In the genomic region with DNA sequence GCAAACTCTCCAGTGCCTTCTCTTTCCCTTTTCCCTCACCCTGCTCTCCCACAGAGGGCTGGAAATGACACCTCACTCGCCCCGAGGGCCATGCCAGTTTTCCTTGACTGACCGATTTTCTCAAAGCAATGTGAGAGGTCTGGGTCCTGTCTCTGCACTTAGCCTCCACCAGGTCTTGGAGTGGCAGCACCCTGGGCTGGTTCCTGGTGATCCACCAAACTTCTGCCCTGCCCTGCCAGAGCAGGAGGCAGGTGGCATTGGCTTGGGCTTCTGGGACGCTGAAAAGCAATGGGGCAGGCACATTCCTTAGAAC, we compare ENCODE assay signal across 8 cellular contexts.
A peak's percentile ranks its signal among the peaks of the same experiment; 100 is the strongest.
DNase-seq lines count a peak whose midpoint lies in the region; ATAC-seq and TF ChIP-seq lines count a peak whose summit lies in the region.

No MANE protein-coding gene starts in this region.

- POLR2A ChIA-PET in PC-9 (lab: Charles Lee; ENCODE audit: unreplicated experiment): no interaction called here

- H3K27me3 ChIP-seq in GM06990 (replicated peaks; ENCODE audit: control insufficient read depth, insufficient read depth, low read length) (no peaks in the 10 kb centered on the region), PC-9 (ENCODE audit: insufficient read depth, low read depth) (no peaks in the 10 kb centered on the region), ovary (no peaks in the 10 kb centered on the region), gastroesophageal sphincter (peaks cover 43% of the 10 kb centered on the region)

- peak overlapping the region; percentile 95 for H3K4me2 ChIP-seq in PC-9

- H3K4me3 ChIP-seq in GM06990 (replicated peaks; ENCODE audit: low read depth, low read length): peak overlapping the region; percentile 69
- H3K4me3 ChIP-seq in PC-9: peak overlapping the region; percentile 99
- peak overlapping the region; percentile 58 for H3K4me3 ChIP-seq in epithelial cell of esophagus (ENCODE audit: low read length)
- H3K4me3 ChIP-seq in ovary: peak overlapping the region; percentile 43
- peak overlapping the region in 1 of 2 donors; percentile 66 for H3K4me3 ChIP-seq in gastroesophageal sphincter

- TF ChIP-seq POLR2A in ovary (IDR thresholded peaks at IDR 0.05) (no peak), gastroesophageal sphincter (IDR thresholded peaks at IDR 0.05) (no peak)

- peaks cover 55% of the 10 kb centered on the region for H3K79me2 ChIP-seq in PC-9 (ENCODE audit: low read depth)

- TF ChIP-seq CTCF in GM06990 (IDR thresholded peaks at IDR 0.05; ENCODE audit: insufficient read depth, low read length, poor library complexity, severe bottlenecking) (no peak), PC-9 (conservative IDR thresholded peaks at IDR 0.05) (no peak), epithelial cell of esophagus (IDR thresholded peaks at IDR 0.05; ENCODE audit: insufficient read depth, low read depth, low read length, missing control alignments) (no peak), ovary (IDR thresholded peaks at IDR 0.05) (no peak), gastroesophageal sphincter (IDR thresholded peaks at IDR 0.05) (no peak)

- no peaks in the 10 kb centered on the region for H3K9me2 ChIP-seq in PC-9 (ENCODE audit: insufficient read depth)

- no TSS peak for BruUV-seq in PC-9 (replicated peaks; lab: Mats Ljungman, UMichigan)

- H3K27ac ChIP-seq in PC-9 (0 out of 2 replicates have a peak overlapping the region, but pooled peaks have one; percentile 27), ovary (no peak overlapping the region), gastroesophageal sphincter (no peak overlapping the region)

- TF ChIP-seq EP300 in ovary (IDR thresholded peaks at IDR 0.05) (no peak), gastroesophageal sphincter (IDR thresholded peaks at IDR 0.05) (no peak)

- DNase-seq in GM06990 (ENCODE audit: extremely low read depth, insufficient read length) (no peak), PC-9 (peak in 1 of 2 experiments; percentile 26), epithelial cell of esophagus (ENCODE audit: low read depth) (peak; percentile 30), ovary (no peak), SW 1271 (lab: John Stamatoyannopoulos, UW) (no peak), NCI-H510A treated with DMSO at 0.1 percent for 48 hours (lab: John Stamatoyannopoulos, UW) (no peak)

- 33 to 42% (median 34%) methylated on average over 4 of the region's 4 CpGs for WGBS in ovary, 3 donors
- 37 to 43% methylated on average over 2 to 3 of the region's 4 CpGs for WGBS in gastroesophageal sphincter (ENCODE audit: low coverage in 1 of 2), 2 donors

- ATAC-seq in gastroesophageal sphincter: no peak
- ATAC-seq in HG03432 (IDR thresholded peaks at IDR 0.05; ENCODE audit: unreplicated experiment): no peak

- H3F3A ChIP-seq in PC-9 (ENCODE audit: insufficient read depth, low read depth): peaks cover 11% of the 10 kb centered on the region

- H3K4me1 ChIP-seq in PC-9 (replicated peaks; ENCODE audit: insufficient read depth) (peaks cover 44% of the 10 kb centered on the region), ovary (ENCODE audit: insufficient read depth) (peaks cover 2% of the 10 kb centered on the region), gastroesophageal sphincter (peaks cover 0 to 26% (median 10%) of the 10 kb centered on the region in 3 donors)

- H3K36me3 ChIP-seq in GM06990 (ENCODE audit: control insufficient read depth, insufficient read depth, low read length): no peaks in the 10 kb centered on the region
- H3K36me3 ChIP-seq in PC-9 (ENCODE audit: low read depth): no peaks in the 10 kb centered on the region
- H3K36me3 ChIP-seq in ovary: no peaks in the 10 kb centered on the region
- no peaks in the 10 kb centered on the region for H3K36me3 ChIP-seq in gastroesophageal sphincter

- CTCF ChIA-PET in PC-9 (lab: Charles Lee): no interaction called here

- H4K20me1 ChIP-seq in PC-9 (ENCODE audit: insufficient read depth): 0 out of 2 replicates have a peak, but pooled peaks cover 6% of the 10 kb centered on the region

- H3K9me3 ChIP-seq in PC-9 (ENCODE audit: insufficient read depth, low read depth) (no peaks in the 10 kb centered on the region), ovary (no peaks in the 10 kb centered on the region), gastroesophageal sphincter (no peaks in the 10 kb centered on the region)

- intact Hi-C loops in PC-9 (cut with micrococcal nuclease; ENCODE audit: unreplicated experiment) (loop anchor here (1.0 to 10.0 kb wide), 3 partner anchors 38 to 54 kb away; no protein-coding TSS in a partner anchor), ovary (cut with DNase I) (loop anchor here in 1 of 4 donors (5.0 kb wide), 1 partner anchor 52 kb away; no protein-coding TSS in a partner anchor)

- H2AFZ ChIP-seq in PC-9: peak overlapping the region; percentile 96
